In genomic region chr19:34578751-34579150, GRCh38 we compare ENCODE assay signal across 36 cellular contexts.
"Had no signal": no experiment of that assay in that cellular context is flagged by ENCODE, and none has a peak within 500 bp of the region (broad histone marks: within the 10 kb centered on the region; RNA-seq: fewer than 3 reads in every experiment).

No MANE protein-coding gene starts in this region.

- H3K36me3 ChIP-seq: adrenal gland, ascending aorta, cardiac muscle cell had no signal

- ATAC-seq: activated CD8-positive, alpha-beta T cell treated with anti-CD3 and anti-CD28 coated beads for 36 hours; activated naive CD4-positive, alpha-beta T cell treated with anti-CD3 and anti-CD28 coated beads, Interleukin-2, amount 50 U/mL, for 72 hours; activated T-cell treated with anti-CD3 and anti-CD28 coated beads, Interleukin-2, amount 50 U/mL, for 4 hours; activated T-cell treated with anti-CD3 and anti-CD28 coated beads, Interleukin-2, amount 50 U/mL, for 72 hours; activated T-helper 17 cell treated with anti-CD3 and anti-CD28 coated beads, Interleukin-2, amount 50 U/mL, for 72 hours had no signal

- H3K36me3 Mint-ChIP-seq: activated CD4-positive, alpha-beta memory T cell treated with anti-CD3 and anti-CD28 coated beads for 36 hours; activated naive CD8-positive, alpha-beta T cell treated with anti-CD3 and anti-CD28 coated beads for 36 hours; brain had no signal

- H3K27me3 ChIP-seq: adrenal gland, ascending aorta had no signal

- H3K4me3 Mint-ChIP-seq: activated B cell treated with CpG ODN at 0.5 μM for 24 hours; activated CD4-positive, alpha-beta memory T cell treated with anti-CD3 and anti-CD28 coated beads for 36 hours; activated CD4-positive, alpha-beta T cell treated with anti-CD3 and anti-CD28 coated beads, Interleukin-2, amount 10 ng/mL, durations not matched to agents 24 days and 14 days; activated CD8-positive, alpha-beta T cell treated with anti-CD3 and anti-CD28 coated beads for 36 hours; activated naive CD4-positive, alpha-beta T cell treated with anti-CD3 and anti-CD28 coated beads for 36 hours; activated naive CD8-positive, alpha-beta T cell treated with anti-CD3 and anti-CD28 coated beads for 36 hours; activated T-cell treated with anti-CD3 and anti-CD28 coated beads, Interleukin-2, amount 50 U/mL, for 4 hours; activated T-cell treated with anti-CD3 and anti-CD28 coated beads, Interleukin-2, amount 50 U/mL, for 72 hours; activated T-helper 1 cell treated with anti-CD3 and anti-CD28 coated beads, Interleukin-12 subunit alpha, Interleukin-12 subunit beta, Interleukin-2, Interleukin-4 antibody, amounts not matched to agents 30 ng/mL and 10 ng/mL and 1 ng/mL, durations not matched to agents 14 hours and 24 hours and 36 hours; activated T-helper 17 cell treated with anti-CD3 and anti-CD28 coated beads, Interleukin-2, amount 50 U/mL, for 72 hours; brain; central memory CD8-positive, alpha-beta T cell; T-helper 1 cell treated with Interleukin-12 subunit alpha and Interleukin-12 subunit beta and Interleukin-4 antibody, amounts not matched to agents 30 μg/mL and 1 μg/mL, for 36 hours; T-helper 2 cell treated with Interferon-gamma antibody and Interleukin-4, amounts not matched to agents 5 μg/mL and 100 μg/mL, for 36 hours had no signal

- H3K27ac Mint-ChIP-seq: activated B cell treated with CpG ODN at 0.5 μM for 24 hours; activated CD4-positive, alpha-beta memory T cell treated with anti-CD3 and anti-CD28 coated beads for 36 hours; activated CD4-positive, alpha-beta T cell treated with anti-CD3 and anti-CD28 coated beads, Interleukin-2, amount 10 ng/mL, durations not matched to agents 24 days and 14 days; activated CD8-positive, alpha-beta T cell treated with anti-CD3 and anti-CD28 coated beads for 36 hours; activated naive CD4-positive, alpha-beta T cell treated with anti-CD3 and anti-CD28 coated beads for 36 hours; activated naive CD4-positive, alpha-beta T cell treated with anti-CD3 and anti-CD28 coated beads, Interleukin-2, amount 50 U/mL, for 72 hours; activated naive CD8-positive, alpha-beta T cell treated with anti-CD3 and anti-CD28 coated beads for 36 hours; activated T-cell treated with anti-CD3 and anti-CD28 coated beads, Interleukin-2, amount 50 U/mL, for 72 hours; activated T-helper 1 cell treated with anti-CD3 and anti-CD28 coated beads, Interleukin-12 subunit alpha, Interleukin-12 subunit beta, Interleukin-2, Interleukin-4 antibody, amounts not matched to agents 30 ng/mL and 10 ng/mL and 1 ng/mL, durations not matched to agents 14 hours and 24 hours and 36 hours; activated T-helper 17 cell treated with anti-CD3 and anti-CD28 coated beads, Interleukin-2, amount 50 U/mL, for 72 hours; brain; T-helper 1 cell treated with Interleukin-12 subunit alpha and Interleukin-12 subunit beta and Interleukin-4 antibody, amounts not matched to agents 30 μg/mL and 1 μg/mL, for 36 hours; T-helper 2 cell treated with Interferon-gamma antibody and Interleukin-4, amounts not matched to agents 5 μg/mL and 100 μg/mL, for 36 hours had no signal

- H3K4me1 Mint-ChIP-seq: activated B cell treated with CpG ODN at 0.5 μM for 24 hours; activated CD4-positive, alpha-beta T cell treated with anti-CD3 and anti-CD28 coated beads, Interleukin-2, amount 10 ng/mL, durations not matched to agents 24 days and 14 days; activated naive CD8-positive, alpha-beta T cell treated with anti-CD3 and anti-CD28 coated beads for 36 hours; activated T-helper 17 cell treated with anti-CD3 and anti-CD28 coated beads, Interleukin-2, amount 50 U/mL, for 72 hours; brain had no signal

- H3K27ac ChIP-seq: adrenal gland, ascending aorta, cardiac muscle cell, VCaP had no signal

- H3K4me3 ChIP-seq: adrenal gland, ascending aorta, cardiac muscle cell had no signal

- H3K9me3 ChIP-seq: adrenal gland had no signal

- DNase-seq: activated B cell treated with CpG ODN at 0.5 μM for 24 hours; activated CD4-positive, alpha-beta memory T cell treated with anti-CD3 and anti-CD28 coated beads for 36 hours; activated CD4-positive, alpha-beta T cell treated with anti-CD3 and anti-CD28 coated beads for 4 hours; activated CD4-positive, alpha-beta T cell treated with anti-CD3 and anti-CD28 coated beads, Interleukin-2, amount 10 ng/mL, durations not matched to agents 24 days and 14 days; activated CD4-positive, alpha-beta T cell treated with anti-CD3 and anti-CD28 coated beads, Interleukin-2, amount 50 U/mL, for 1 hour; activated CD4-positive, alpha-beta T cell treated with anti-CD3 and anti-CD28 coated beads, Interleukin-2, amount 50 U/mL, for 4 hours; activated CD4-positive, CD25-positive, alpha-beta regulatory T cell treated with anti-CD3 and anti-CD28 coated beads, Interleukin-2, amount 50 U/mL, for 72 hours; activated CD8-positive, alpha-beta T cell treated with anti-CD3 and anti-CD28 coated beads for 36 hours; activated effector memory CD4-positive, alpha-beta T cell treated with anti-CD3 and anti-CD28 coated beads, Interleukin-2, amount 50 U/mL, for 16 hours; activated gamma-delta T cell treated with Interleukin-2 at 50 U/mL for 16 hours; activated naive CD4-positive, alpha-beta T cell; activated naive CD4-positive, alpha-beta T cell treated with anti-CD3 and anti-CD28 coated beads for 36 hours; activated naive CD4-positive, alpha-beta T cell treated with anti-CD3 and anti-CD28 coated beads, Interleukin-2, amount 50 U/mL, for 16 hours; activated naive CD8-positive, alpha-beta T cell treated with anti-CD3 and anti-CD28 coated beads for 36 hours; activated T-cell treated with anti-CD3 and anti-CD28 coated beads for 4 hours; activated T-cell treated with anti-CD3 and anti-CD28 coated beads, Interleukin-2, amount 50 U/mL, for 1 hour; activated T-cell treated with anti-CD3 and anti-CD28 coated beads, Interleukin-2, amount 50 U/mL, for 4 hours; activated T-cell treated with anti-CD3 and anti-CD28 coated beads, Interleukin-2, amount 50 U/mL, for 72 hours; adrenal gland; amniotic stem cell; caudate nucleus; cerebellar nuclear complex; SW 1271; T-helper 1 cell; T-helper 2 cell; T-helper 9 cell had no signal

- H3K27me3 Mint-ChIP-seq: activated CD4-positive, alpha-beta T cell treated with anti-CD3 and anti-CD28 coated beads, Interleukin-2, amount 10 ng/mL, durations not matched to agents 24 days and 14 days had no signal

- H3K4me1 ChIP-seq: adrenal gland, ascending aorta had no signal

- H3K9me3 Mint-ChIP-seq: activated CD8-positive, alpha-beta T cell treated with anti-CD3 and anti-CD28 coated beads for 36 hours; activated T-cell treated with anti-CD3 and anti-CD28 coated beads, Interleukin-2, amount 50 U/mL, for 4 hours; activated T-helper 17 cell treated with anti-CD3 and anti-CD28 coated beads, Interleukin-2, amount 50 U/mL, for 72 hours; brain; central memory CD8-positive, alpha-beta T cell had no signal
